Comparison of ENCODE assay signal across 29 cellular contexts in genomic region chr3:142429582-142429981, GRCh38.
"Had no signal": no experiment of that assay in that cellular context is flagged by ENCODE, and none has a peak within 500 bp of the region (broad histone marks: within the 10 kb centered on the region; RNA-seq: fewer than 3 reads in every experiment).

No MANE protein-coding gene starts in this region.

- H3K27ac Mint-ChIP-seq: activated CD4-positive, alpha-beta T cell treated with anti-CD3 and anti-CD28 coated beads, Interleukin-2, amount 10 ng/mL, durations not matched to agents 24 days and 14 days; activated CD8-positive, alpha-beta T cell treated with anti-CD3 and anti-CD28 coated beads, Interleukin-2, amount 10 ng/mL, durations not matched to agents 7 days and 5 days; activated naive CD4-positive, alpha-beta T cell treated with anti-CD3 and anti-CD28 coated beads, Interleukin-2, amount 10 ng/mL, durations not matched to agents 7 days and 5 days; activated T-helper 2 cell treated with anti-CD3 and anti-CD28 coated beads, Interferon-gamma antibody, Interleukin-2, Interleukin-4, amounts not matched to agents 10 μg/mL and 5 μg/mL and 100 μg/mL, durations not matched to agents 14 hours and 24 hours and 36 hours had no signal

- DNase-seq: activated CD4-positive, alpha-beta T cell treated with anti-CD3 and anti-CD28 coated beads for 1 hour; activated CD4-positive, alpha-beta T cell treated with anti-CD3 and anti-CD28 coated beads, Interleukin-2, amount 10 ng/mL, durations not matched to agents 24 days and 14 days; activated CD4-positive, alpha-beta T cell treated with anti-CD3 and anti-CD28 coated beads, Interleukin-2, amount 50 U/mL, for 48 hours; activated CD4-positive, CD25-positive, alpha-beta regulatory T cell; activated CD8-positive, alpha-beta T cell treated with anti-CD3 and anti-CD28 coated beads, Interleukin-2, amount 10 ng/mL, durations not matched to agents 7 days and 5 days; activated gamma-delta T cell; activated naive CD4-positive, alpha-beta T cell treated with anti-CD3 and anti-CD28 coated beads, Interleukin-2, amount 10 ng/mL, durations not matched to agents 7 days and 5 days; activated T-cell treated with anti-CD3 and anti-CD28 coated beads, Interleukin-2, amount 50 U/mL, for 4 hours; aorta; brain microvascular endothelial cell; central memory CD4-positive, alpha-beta T cell; colonic mucosa; Karpas-422; KBM-7; NCI-H1105; NCI-H1417 treated with DMSO at 0.1 percent for 48 hours; NCI-H187 treated with DMSO at 0.1 percent for 48 hours; NCI-H2081; NCI-H2227 treated with DMSO at 0.1 percent for 48 hours; NCI-H446 treated with DMSO at 0.1 percent for 48 hours; NCI-H69; NK-92 treated with Interleukin-12 subunit alpha and Interleukin-12 subunit beta, amount 100 ng/mL, for 24 hours; PC-3; Right ventricle myocardium superior; SW 1271; T-helper 1 cell; T1000; WERI-Rb-1 had no signal

- ATAC-seq: activated CD8-positive, alpha-beta T cell treated with anti-CD3 and anti-CD28 coated beads, Interleukin-2, amount 10 ng/mL, durations not matched to agents 7 days and 5 days; PC-3 had no signal

- H3K4me3 Mint-ChIP-seq: activated CD4-positive, alpha-beta T cell treated with anti-CD3 and anti-CD28 coated beads, Interleukin-2, amount 10 ng/mL, durations not matched to agents 24 days and 14 days; activated CD8-positive, alpha-beta T cell treated with anti-CD3 and anti-CD28 coated beads, Interleukin-2, amount 10 ng/mL, durations not matched to agents 7 days and 5 days; activated naive CD4-positive, alpha-beta T cell treated with anti-CD3 and anti-CD28 coated beads, Interleukin-2, amount 10 ng/mL, durations not matched to agents 7 days and 5 days; activated T-cell treated with anti-CD3 and anti-CD28 coated beads, Interleukin-2, amount 50 U/mL, for 4 hours had no signal

- H3K27me3 Mint-ChIP-seq: activated CD4-positive, alpha-beta T cell treated with anti-CD3 and anti-CD28 coated beads, Interleukin-2, amount 10 ng/mL, durations not matched to agents 24 days and 14 days; activated naive CD4-positive, alpha-beta T cell treated with anti-CD3 and anti-CD28 coated beads, Interleukin-2, amount 10 ng/mL, durations not matched to agents 7 days and 5 days had no signal

- H3K9me3 Mint-ChIP-seq: activated CD4-positive, alpha-beta T cell treated with anti-CD3 and anti-CD28 coated beads, Interleukin-2, amount 10 ng/mL, durations not matched to agents 24 days and 14 days; activated naive CD4-positive, alpha-beta T cell treated with anti-CD3 and anti-CD28 coated beads, Interleukin-2, amount 10 ng/mL, durations not matched to agents 7 days and 5 days; activated T-cell treated with anti-CD3 and anti-CD28 coated beads, Interleukin-2, amount 50 U/mL, for 4 hours; activated T-helper 2 cell treated with anti-CD3 and anti-CD28 coated beads, Interferon-gamma antibody, Interleukin-2, Interleukin-4, amounts not matched to agents 10 μg/mL and 5 μg/mL and 100 μg/mL, durations not matched to agents 14 hours and 24 hours and 36 hours had no signal
